In the genomic region with DNA sequence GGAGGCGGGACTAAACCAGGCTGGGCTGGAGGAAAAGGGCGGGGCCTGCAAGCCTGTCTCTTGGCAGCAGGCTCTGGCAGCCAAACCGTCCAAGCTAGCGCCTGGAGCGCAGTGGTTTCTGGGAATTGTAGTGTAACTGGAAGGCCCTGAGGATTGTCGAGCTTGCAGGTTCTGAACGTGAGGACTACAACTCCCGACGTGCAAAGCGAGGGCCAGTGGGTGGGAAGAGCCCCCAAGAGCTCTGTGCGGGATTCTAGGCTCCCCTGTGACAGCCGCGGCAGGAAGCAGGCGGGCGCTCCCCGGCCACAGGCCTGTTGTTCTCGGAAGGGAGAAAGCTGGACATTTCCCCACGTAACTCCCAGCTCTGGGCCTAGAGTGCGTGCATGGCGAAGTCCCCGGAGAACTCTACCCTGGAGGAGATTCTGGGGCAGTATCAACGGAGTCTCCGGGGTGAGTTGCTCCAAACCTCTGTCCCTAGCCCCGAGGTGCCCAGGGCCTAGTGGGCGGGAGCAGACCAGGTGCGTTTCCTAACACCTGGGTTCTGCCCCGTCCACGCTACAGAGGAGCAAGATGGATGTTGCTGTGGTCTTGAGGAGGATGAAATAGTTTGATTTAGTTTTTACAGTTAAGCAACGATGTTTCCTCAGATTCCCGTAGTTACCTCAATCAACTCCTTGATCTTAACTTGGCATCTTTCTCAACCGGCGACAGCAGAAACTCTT, we compare ENCODE assay signal across 8 cellular contexts. TPM values are rescaled to one million over a fixed set of nuclear protein-coding genes. Genes with fewer than 3 reads are reported as not detected.
DNase-seq lines count a peak whose midpoint lies in the region; ATAC-seq and TF ChIP-seq lines count a peak whose summit lies in the region.

SDCCAG8 (plus strand) TSS at position 251 of the 722 bp plus-strand sequence; CDS start at position 384, 133 bp downstream.

- H3K36me3 Mint-ChIP-seq in activated naive CD8-positive, alpha-beta T cell treated with anti-CD3 and anti-CD28 coated beads, Interleukin-2, amount 10 ng/mL, durations not matched to agents 7 days and 5 days, result peaks cover 6% of the 10 kb centered on the region
- H3K36me3 Mint-ChIP-seq in osteocyte (ENCODE audit: unreplicated experiment), result no peaks in the 10 kb centered on the region

- TF ChIP-seq CTCF in SU-DHL-6 (IDR thresholded peaks at IDR 0.05; ENCODE audit: insufficient read depth, low read length, poor library complexity, severe bottlenecking) (no peak), osteocyte (IDR thresholded peaks at IDR 0.05) (no peak)

- H3K9ac ChIP-seq in SU-DHL-6 (ENCODE audit: low read length), result peak within 1 kb of the TSS; percentile 70

- peak within 1 kb of the TSS; percentile 96 for H3K4me2 ChIP-seq in SU-DHL-6 (ENCODE audit: low read depth, low read length, poor library complexity, severe bottlenecking)

- DNase-seq in NCI-H128 (lab: John Stamatoyannopoulos, UW; ENCODE audit: unreplicated experiment) (peak; percentile 99), head of caudate nucleus (peak; percentile 96 to 100 (median 99)), osteocyte (ENCODE audit: extremely low spot score, unreplicated experiment) (peak; percentile 99)
- DNase-seq in activated naive CD8-positive, alpha-beta T cell treated with anti-CD3 and anti-CD28 coated beads, Interleukin-2, amount 10 ng/mL, durations not matched to agents 7 days and 5 days, result peak; percentile 88

- H3K79me2 ChIP-seq in SU-DHL-6 (ENCODE audit: insufficient read depth, low read length), result peaks cover 67% of the 10 kb centered on the region

- H3K27ac ChIP-seq in SU-DHL-6 (ENCODE audit: low read depth, low read length) (peak within 1 kb of the TSS; percentile 77), thymus (ENCODE audit: low read depth) (peak within 1 kb of the TSS; percentile 96)

- H3K27ac Mint-ChIP-seq in activated naive CD8-positive, alpha-beta T cell treated with anti-CD3 and anti-CD28 coated beads, Interleukin-2, amount 10 ng/mL, durations not matched to agents 7 days and 5 days, result peak within 1 kb of the TSS; percentile 99
- peak within 1 kb of the TSS; percentile 96 for H3K27ac Mint-ChIP-seq in osteocyte (ENCODE audit: unreplicated experiment)

- intact Hi-C loops in head of caudate nucleus (cut with DNase I), result loop anchor here (2.0 to 10.0 kb wide), 2 partner anchors 61 to 799 kb away; partner anchors contain the start of gene ZBTB18

- H3K36me3 ChIP-seq in SU-DHL-6 (ENCODE audit: low read length) (no peaks in the 10 kb centered on the region), thymus (ENCODE audit: control insufficient read depth, insufficient read depth) (no peaks in the 10 kb centered on the region)

- peak within 1 kb of the TSS; percentile 64 for H2AFZ ChIP-seq in SU-DHL-6 (ENCODE audit: low read depth, low read length, severe bottlenecking)

- peaks cover 14% of the 10 kb centered on the region for H4K20me1 ChIP-seq in SU-DHL-6 (ENCODE audit: low read depth, low read length)

- H3K9me3 Mint-ChIP-seq in activated naive CD8-positive, alpha-beta T cell treated with anti-CD3 and anti-CD28 coated beads, Interleukin-2, amount 10 ng/mL, durations not matched to agents 7 days and 5 days, result no peaks in the 10 kb centered on the region
- H3K9me3 Mint-ChIP-seq in osteocyte (ENCODE audit: unreplicated experiment), result no peaks in the 10 kb centered on the region

- H3K4me3 Mint-ChIP-seq in activated naive CD8-positive, alpha-beta T cell treated with anti-CD3 and anti-CD28 coated beads, Interleukin-2, amount 10 ng/mL, durations not matched to agents 7 days and 5 days, result peak within 1 kb of the TSS; percentile 97
- H3K4me3 Mint-ChIP-seq in osteocyte (ENCODE audit: unreplicated experiment), result peak within 1 kb of the TSS; percentile 82

- H3K27me3 Mint-ChIP-seq in activated naive CD8-positive, alpha-beta T cell treated with anti-CD3 and anti-CD28 coated beads, Interleukin-2, amount 10 ng/mL, durations not matched to agents 7 days and 5 days, result no peaks in the 10 kb centered on the region
- H3K27me3 Mint-ChIP-seq in osteocyte (ENCODE audit: unreplicated experiment), result no peaks in the 10 kb centered on the region

- ATAC-seq in HG02678 (IDR thresholded peaks at IDR 0.05; ENCODE audit: unreplicated experiment), result peak; percentile 71
- peak; percentile 78 for ATAC-seq in activated naive CD8-positive, alpha-beta T cell treated with anti-CD3 and anti-CD28 coated beads, Interleukin-2, amount 10 ng/mL, durations not matched to agents 7 days and 5 days (ENCODE audit: low read depth)

- TF ChIP-seq POLR2A in GM10847 (IDR thresholded peaks at IDR 0.05; ENCODE audit: extremely low read depth, insufficient read length), result peak; percentile 67

- peak within 1 kb of the TSS; percentile 87 for H3K4me3 ChIP-seq in SU-DHL-6 (ENCODE audit: insufficient read depth, low read length, poor library complexity, severe bottlenecking)
- H3K4me3 ChIP-seq in thymus (ENCODE audit: low read length), result peak within 1 kb of the TSS; percentile 82

- peaks cover 32% of the 10 kb centered on the region for H3K4me1 Mint-ChIP-seq in activated naive CD8-positive, alpha-beta T cell treated with anti-CD3 and anti-CD28 coated beads, Interleukin-2, amount 10 ng/mL, durations not matched to agents 7 days and 5 days
- peaks cover 40% of the 10 kb centered on the region for H3K4me1 Mint-ChIP-seq in osteocyte (ENCODE audit: unreplicated experiment)

- H3K4me1 ChIP-seq in thymus (ENCODE audit: control insufficient read depth, insufficient read depth, low read length), result peaks cover 9% of the 10 kb centered on the region

- no peaks in the 10 kb centered on the region for H3K27me3 ChIP-seq in SU-DHL-6 (ENCODE audit: low read length)
- H3K27me3 ChIP-seq in thymus (ENCODE audit: control insufficient read depth, insufficient read depth), result no peaks in the 10 kb centered on the region

- under 1% methylated on average over 32 of the region's 32 CpGs for WGBS in thymus

- POLR2A ChIA-PET in activated naive CD8-positive, alpha-beta T cell treated with anti-CD3 and anti-CD28 coated beads, Interleukin-2, amount 10 ng/mL, durations not matched to agents 7 days and 5 days (lab: Charles Lee), result interaction anchor here (0.7 to 2.6 kb wide), 7 partner anchors 9 to 792 kb away, joined by 3 to 14 read pairs (median 5); no protein-coding TSS in a partner anchor

- H3F3A ChIP-seq in SU-DHL-6 (ENCODE audit: insufficient read depth), result peaks cover 6% of the 10 kb centered on the region; the same call in 1 of the 2 replicates

- no peaks in the 10 kb centered on the region for H3K9me2 ChIP-seq in SU-DHL-6 (replicated peaks; ENCODE audit: insufficient read depth, low read length)

- H3K9me3 ChIP-seq in SU-DHL-6 (ENCODE audit: insufficient read depth, low read length) (no peaks in the 10 kb centered on the region), thymus (ENCODE audit: control insufficient read depth) (no peaks in the 10 kb centered on the region)

RNA-seq across cellular contexts. Expression of gene SDCCAG8, which starts in this region (rescaled TPM):
- 10 to 100 TPM; 27.3 to 32.7 TPM for total RNA-seq in activated naive CD8-positive, alpha-beta T cell treated with anti-CD3 and anti-CD28 coated beads, Interleukin-2, amount 10 ng/mL, durations not matched to agents 7 days and 5 days
- 26.7 and 30.4 TPM in 2 replicates for total RNA-seq in osteocyte
- polyA plus RNA-seq in thymus, result 44.2 TPM

Comparison
In these comparisons a context has a peak if more than half of its experiments do, and no peak if none do; other contexts are left out.
1. Peak in every context shown above with its lines: DNase-seq, ATAC-seq, H3K4me3 ChIP-seq and H3K27ac ChIP-seq.